23 cellular contexts compared by ENCODE assay signal in the genomic region with DNA sequence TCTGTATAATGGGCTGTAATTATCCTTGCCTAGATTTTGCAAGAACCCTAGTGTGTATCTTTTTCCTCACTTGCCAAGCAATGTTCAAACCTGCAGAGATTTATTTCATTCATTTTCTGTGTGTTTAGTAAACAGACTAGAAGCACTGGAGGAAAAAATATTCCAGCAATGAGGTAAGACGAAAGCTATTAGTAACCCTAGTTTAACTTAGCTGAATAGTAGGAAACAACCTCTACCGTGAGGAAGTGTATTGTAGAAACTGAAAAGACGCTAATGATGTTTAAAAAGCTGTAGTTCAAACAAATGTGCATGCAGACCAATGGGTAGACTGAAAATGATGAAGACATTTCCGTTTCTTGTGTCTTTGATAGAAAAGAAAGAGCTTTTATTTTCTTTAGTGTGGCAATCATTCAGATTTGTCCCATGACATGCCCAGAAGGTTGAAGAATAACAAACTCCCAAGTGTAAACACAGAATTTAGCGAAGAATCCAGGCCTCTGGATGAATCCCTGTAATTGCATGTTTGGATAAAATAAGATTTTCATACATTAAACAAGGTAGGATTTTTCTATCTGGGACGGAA. TPM values are rescaled to one million over a fixed set of nuclear protein-coding genes. Genes with fewer than 3 reads are reported as not detected.
DNase-seq lines count a peak whose midpoint lies in the region; ATAC-seq and TF ChIP-seq lines count a peak whose summit lies in the region.
"Had no signal": no experiment of that assay in that cellular context is flagged by ENCODE, and none has a peak within 500 bp of the region (broad histone marks: within the 10 kb centered on the region; RNA-seq: fewer than 3 reads in every experiment).

No MANE protein-coding gene starts in this region.

- H4K20me1 ChIP-seq in SK-N-SH (ENCODE audit: insufficient read depth) = peaks cover 33% of the 10 kb centered on the region
- H4K20me1 ChIP-seq: BLaER1 treated with 17β-estradiol and CSF1 and Interleukin-3, amounts not matched to agents 10 nM and 100 nM had no signal

- POLR2A ChIA-PET in SK-N-SH (lab: Yijun Ruan, JAX) = no interaction called here

- peaks cover 0 to 86% of the 10 kb centered on the region in 2 experiments; a peak in 3 of 4 replicates for H3K4me1 ChIP-seq in SK-N-SH (ENCODE audit: control insufficient read depth in 1 of 2, insufficient read depth in 2 of 2, low read depth in 1 of 2, low read length in 1 of 2)
- H3K4me1 ChIP-seq in mucosa of rectum (ENCODE audit: control insufficient read depth in 2 of 2, insufficient read depth in 2 of 2, low read length in 2 of 2) = no peaks in the 10 kb centered on the region
- H3K4me1 ChIP-seq: BLaER1 treated with 17β-estradiol and CSF1 and Interleukin-3, amounts not matched to agents 10 nM and 100 nM; right lobe of liver had no signal

- H3K27me3 ChIP-seq in SK-N-SH (ENCODE audit: insufficient read depth) (no peaks in the 10 kb centered on the region), mucosa of rectum (ENCODE audit: control insufficient read depth in 2 of 2, insufficient read depth in 2 of 2, low read length in 2 of 2) (no peaks in the 10 kb centered on the region)
- H3K27me3 ChIP-seq: BLaER1 treated with 17β-estradiol and CSF1 and Interleukin-3, amounts not matched to agents 10 nM and 100 nM; right lobe of liver had no signal

- H3K36me3 ChIP-seq in SK-N-SH (replicated peaks in 1 of 2; ENCODE audit: control insufficient read depth in 1 of 2, insufficient read depth in 2 of 2, low read length in 1 of 2) (peaks cover 60 to 66% of the 10 kb centered on the region in 2 experiments), mucosa of rectum (ENCODE audit: control insufficient read depth in 2 of 2, insufficient read depth in 2 of 2, low read length in 2 of 2) (no peaks in the 10 kb centered on the region)
- H3K36me3 ChIP-seq: BLaER1 treated with 17β-estradiol and CSF1 and Interleukin-3, amounts not matched to agents 10 nM and 100 nM; right lobe of liver had no signal

- H3K9me3 ChIP-seq in SK-N-SH (no peaks in the 10 kb centered on the region), mucosa of rectum (ENCODE audit: control insufficient read depth in 2 of 2, low read length in 2 of 2) (no peaks in the 10 kb centered on the region)
- H3K9me3 ChIP-seq: BLaER1 treated with 17β-estradiol and CSF1 and Interleukin-3, amounts not matched to agents 10 nM and 100 nM; mucosa of descending colon; right lobe of liver had no signal

- 51% methylated on average over 6 of the region's 6 CpGs for WGBS in SK-N-SH (ENCODE audit: low lambda C conversion rate)

- CTCF ChIA-PET in SK-N-SH (lab: Yijun Ruan, JAX) = interaction anchor here (0.7 to 0.9 kb wide), 2 partner anchors 43 to 378 kb away, joined by 3 to 4 read pairs; no protein-coding TSS in a partner anchor

- H3K9ac ChIP-seq in SK-N-SH (peak overlapping the region; percentile 3; the same call in 1 of the 2 replicates), mucosa of rectum (ENCODE audit: low read depth in 1 of 2, low read length in 2 of 2) (no peak overlapping the region)
- H3K9ac ChIP-seq: BLaER1 treated with 17β-estradiol and CSF1 and Interleukin-3, amounts not matched to agents 10 nM and 100 nM had no signal

- H3K27ac ChIP-seq in SK-N-SH (ENCODE audit: low read depth in 2 of 2, low read length in 1 of 2) = peak overlapping the region in 1 of 2 experiments; percentile 79; a peak in 3 of 4 replicates
- H3K27ac ChIP-seq in cingulate gyrus (ENCODE audit: low read depth, low read length) = peak overlapping the region; percentile 2
- peak overlapping the region; percentile 4 to 52 for H3K27ac ChIP-seq in mucosa of rectum (ENCODE audit: low read depth in 2 of 2, low read length in 2 of 2)
- peak overlapping the region; percentile 28 for H3K27ac ChIP-seq in temporal lobe (ENCODE audit: low read depth, low read length)
- H3K27ac ChIP-seq: BLaER1 treated with 17β-estradiol and CSF1 and Interleukin-3, amounts not matched to agents 10 nM and 100 nM; HL-60; right lobe of liver had no signal

- peaks cover 59% of the 10 kb centered on the region for H3F3A ChIP-seq in SK-N-SH (replicated peaks; ENCODE audit: insufficient read depth)

- no peak for TF ChIP-seq CTCF in SK-N-SH (IDR thresholded peaks at IDR 0.05)
- TF ChIP-seq CTCF in omental fat pad (IDR thresholded peaks at IDR 0.05) = no peak

- 0 out of 2 replicates have a peak overlapping the region, but pooled peaks have one; percentile 13 for H3K4me2 ChIP-seq in SK-N-SH
- H3K4me2 ChIP-seq: BLaER1 treated with 17β-estradiol and CSF1 and Interleukin-3, amounts not matched to agents 10 nM and 100 nM had no signal

- DNase-seq in SK-N-SH (no peak), Ammon's horn (ENCODE audit: low spot score) (no peak), COR-L47 (lab: John Stamatoyannopoulos, UW) (no peak), omental fat pad (ENCODE audit: low spot score) (no peak)
- DNase-seq: 8988T; activated CD4-positive, CD25-positive, alpha-beta regulatory T cell treated with anti-CD3 and anti-CD28 coated beads, Interleukin-2, amount 50 U/mL, for 72 hours; activated naive CD8-positive, alpha-beta T cell treated with anti-CD3 and anti-CD28 coated beads, Interleukin-2, amount 10 ng/mL, durations not matched to agents 7 days and 5 days; DMS153; MM.1S; mucosa of descending colon; NCI-H1436 treated with DMSO at 0.1 percent for 48 hours; right lobe of liver; stimulated activated naive B cell treated with anti-CD40 and anti-IgM and Interleukin-4, amounts not matched to agents 10 μg/mL and 1 μg/mL and 100 μg/mL, for 72 hours had no signal

- no peak for TF ChIP-seq RAD21 in SK-N-SH (IDR thresholded peaks at IDR 0.05; ENCODE audit: low read length)

- H3K9me2 ChIP-seq in SK-N-SH = no peaks in the 10 kb centered on the region

- H3K4me3 ChIP-seq in SK-N-SH (ENCODE audit: low read depth in 2 of 2, low read length in 1 of 2) = no peak overlapping the region
- H3K4me3 ChIP-seq in mucosa of rectum (ENCODE audit: low read length in 2 of 2) = no peak overlapping the region
- H3K4me3 ChIP-seq: BLaER1 treated with 17β-estradiol and CSF1 and Interleukin-3, amounts not matched to agents 10 nM and 100 nM; mucosa of descending colon; right lobe of liver had no signal

- ATAC-seq in SK-N-SH treated with all-trans-retinoic acid at 6 μM for 48 hours = no peak
- ATAC-seq in omental fat pad (ENCODE audit: low FRiP score) = no peak
- ATAC-seq: left lobe of liver; mucosa of descending colon; right lobe of liver; stimulated activated naive B cell treated with anti-CD40 and anti-IgM and Interleukin-4, amounts not matched to agents 10 μg/mL and 1 μg/mL and 100 μg/mL, for 72 hours had no signal

- H2AFZ ChIP-seq in SK-N-SH (ENCODE audit: low read depth) = no peak overlapping the region

- peaks cover 98% of the 10 kb centered on the region for H3K79me2 ChIP-seq in SK-N-SH (ENCODE audit: insufficient read depth)

- TF ChIP-seq EP300 in SK-N-SH (IDR thresholded peaks at IDR 0.05; ENCODE audit: borderline replicate concordance in 1 of 2, low read depth in 1 of 2, low read length in 1 of 2) = no peak

TF ChIP-seq in SK-N-SH, 30 proteins besides CTCF, POLR2A, EP300 and RAD21:
- no peak for TF ChIP-seq GABPA (IDR thresholded peaks at IDR 0.05; ENCODE audit: low read depth)
- TF ChIP-seq, protein P1, sequence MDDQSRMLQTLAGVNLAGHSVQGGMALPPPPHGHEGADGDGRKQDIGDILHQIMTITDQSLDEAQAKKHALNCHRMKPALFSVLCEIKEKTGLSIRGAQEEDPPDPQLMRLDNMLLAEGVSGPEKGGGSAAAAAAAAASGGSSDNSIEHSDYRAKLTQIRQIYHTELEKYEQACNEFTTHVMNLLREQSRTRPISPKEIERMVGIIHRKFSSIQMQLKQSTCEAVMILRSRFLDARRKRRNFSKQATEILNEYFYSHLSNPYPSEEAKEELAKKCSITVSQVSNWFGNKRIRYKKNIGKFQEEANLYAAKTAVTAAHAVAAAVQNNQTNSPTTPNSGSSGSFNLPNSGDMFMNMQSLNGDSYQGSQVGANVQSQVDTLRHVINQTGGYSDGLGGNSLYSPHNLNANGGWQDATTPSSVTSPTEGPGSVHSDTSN (IDR thresholded peaks at IDR 0.05) = no peak
- no peak for TF ChIP-seq FOXJ3 (CRISPR knock-in tag; IDR thresholded peaks at IDR 0.05)
TF ChIP-seq in SK-N-SH: peak in this region for 0.

TF ChIP-seq in SK-N-SH treated with all-trans-retinoic acid at 6 μM for 48 hours, 23 proteins besides CTCF, POLR2A, EP300 and RAD21 (continues in another document):
- TF ChIP-seq TOX (CRISPR knock-in tag; IDR thresholded peaks at IDR 0.05; ENCODE audit: borderline replicate concordance) = no peak
- no peak for TF ChIP-seq ZFP30 (CRISPR knock-in tag; IDR thresholded peaks at IDR 0.05)
- TF ChIP-seq SNAI2 (CRISPR knock-in tag; IDR thresholded peaks at IDR 0.05) = no peak
- no peak for TF ChIP-seq PPARA (CRISPR knock-in tag; IDR thresholded peaks at IDR 0.05; ENCODE audit: borderline replicate concordance)
- no peak for TF ChIP-seq ISL1 (CRISPR knock-in tag; IDR thresholded peaks at IDR 0.05)
- TF ChIP-seq ARNTL (CRISPR knock-in tag; IDR thresholded peaks at IDR 0.05; ENCODE audit: borderline replicate concordance, low read depth) = no peak
- TF ChIP-seq, protein P2, sequence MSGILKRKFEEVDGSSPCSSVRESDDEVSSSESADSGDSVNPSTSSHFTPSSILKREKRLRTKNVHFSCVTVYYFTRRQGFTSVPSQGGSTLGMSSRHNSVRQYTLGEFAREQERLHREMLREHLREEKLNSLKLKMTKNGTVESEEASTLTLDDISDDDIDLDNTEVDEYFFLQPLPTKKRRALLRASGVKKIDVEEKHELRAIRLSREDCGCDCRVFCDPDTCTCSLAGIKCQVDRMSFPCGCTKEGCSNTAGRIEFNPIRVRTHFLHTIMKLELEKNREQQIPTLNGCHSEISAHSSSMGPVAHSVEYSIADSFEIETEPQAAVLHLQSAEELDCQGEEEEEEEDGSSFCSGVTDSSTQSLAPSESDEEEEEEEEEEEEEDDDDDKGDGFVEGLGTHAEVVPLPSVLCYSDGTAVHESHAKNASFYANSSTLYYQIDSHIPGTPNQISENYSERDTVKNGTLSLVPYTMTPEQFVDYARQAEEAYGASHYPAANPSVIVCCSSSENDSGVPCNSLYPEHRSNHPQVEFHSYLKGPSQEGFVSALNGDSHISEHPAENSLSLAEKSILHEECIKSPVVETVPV (CRISPR knock-in tag; IDR thresholded peaks at IDR 0.05) = no peak
- TF ChIP-seq GLIS3 (CRISPR knock-in tag; IDR thresholded peaks at IDR 0.05) = no peak

RNA-seq across cellular contexts. Expression of a gene that starts 20.7 kb away (rescaled TPM):
- polyA plus RNA-seq in SK-N-SH (2012; rRNA removed) = 968 and 1,061 TPM in 2 replicates
- polyA plus RNA-seq in SK-N-SH (2012; cell fraction: cytosol; rRNA removed) = 882 and 1,015 TPM in 2 replicates
- polyA plus RNA-seq in SK-N-SH (2012; cell fraction: nucleus; rRNA removed) = 515 and 554 TPM in 2 replicates
- 16.7 TPM for total RNA-seq in temporal lobe
- total RNA-seq in omental fat pad = 100 to 1,000 TPM; 354 to 482 (median 468) TPM
- total RNA-seq: OCI-LY7 had no signal

RNA-seq across cellular contexts. Expression of a gene that starts 46.0 kb away (rescaled TPM):
- 182 and 265 TPM in 2 replicates for polyA plus RNA-seq in SK-N-SH (2012; rRNA removed)
- 265 and 285 TPM in 2 replicates for polyA plus RNA-seq in SK-N-SH (2012; cell fraction: cytosol; rRNA removed)
- polyA plus RNA-seq in SK-N-SH (2012; cell fraction: nucleus; rRNA removed) = 58.7 and 83.4 TPM in 2 replicates
- 19.2 TPM for total RNA-seq in temporal lobe
- 100 to 1,000 TPM; 144 to 204 (median 164) TPM for total RNA-seq in omental fat pad
- total RNA-seq: activated naive CD8-positive, alpha-beta T cell treated with anti-CD3 and anti-CD28 coated beads, Interleukin-2, amount 10 ng/mL, durations not matched to agents 7 days and 5 days; activated T-helper 2 cell treated with anti-CD3 and anti-CD28 coated beads, Interferon-gamma antibody, Interleukin-2, Interleukin-4, amounts not matched to agents 10 μg/mL and 5 μg/mL and 100 μg/mL, durations not matched to agents 14 hours and 24 hours and 36 hours; OCI-LY7 had no signal
- polyA plus RNA-seq: IgD-negative memory B cell had no signal

Comparison
In these comparisons a context has a peak if more than half of its experiments do, and no peak if none do; other contexts are left out.
1. RNA of a gene that starts 20.7 kb away (total RNA-seq): 354 to 482 TPM in omental fat pad; 16.7 TPM in temporal lobe (single experiment); every median in the first group is over 10 times any median in the second.